18 cellular contexts compared by ENCODE assay signal in the genomic region with DNA sequence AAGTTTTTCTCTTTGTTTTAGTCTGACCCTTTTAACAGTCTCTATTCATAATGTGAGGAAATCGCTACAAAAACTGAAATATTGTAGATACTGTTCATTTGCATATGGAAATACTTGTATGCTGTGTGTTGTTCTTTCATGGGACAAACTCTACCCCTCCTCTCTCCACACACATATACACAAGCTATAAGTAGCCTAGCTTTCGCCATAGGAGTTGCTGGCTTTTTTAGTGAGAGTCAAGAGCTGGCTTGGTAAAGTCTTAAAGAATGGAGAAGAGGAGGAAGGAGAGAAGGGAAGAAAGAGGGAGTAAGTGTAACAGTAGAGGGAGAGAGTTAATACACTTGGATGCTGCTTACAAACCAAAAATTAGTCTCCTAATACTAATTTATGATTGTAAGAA.
DNase-seq lines count a peak whose midpoint lies in the region; ATAC-seq and TF ChIP-seq lines count a peak whose summit lies in the region.
"Had no signal": no experiment of that assay in that cellular context is flagged by ENCODE, and none has a peak within 500 bp of the region (broad histone marks: within the 10 kb centered on the region; RNA-seq: fewer than 3 reads in every experiment).

No MANE protein-coding gene starts in this region.

- H2BK120ac ChIP-seq in IMR-90 (ENCODE audit: low read depth, low read length) = no peak overlapping the region

- no peak overlapping the region for H3K18ac ChIP-seq in IMR-90 (ENCODE audit: low read depth, low read length)

- POLR2A ChIA-PET in IMR-90 (lab: Charles Lee; ENCODE audit: unreplicated experiment) = no interaction called here
- POLR2A ChIA-PET in GM10248 (lab: Yijun Ruan, JAX) = no interaction called here

- no peaks in the 10 kb centered on the region for H3K9me2 ChIP-seq in DOHH2 (replicated peaks; ENCODE audit: control insufficient read depth, low read length)
- no peaks in the 10 kb centered on the region for H3K9me2 ChIP-seq in SU-DHL-6 (replicated peaks; ENCODE audit: insufficient read depth, low read length)

- H3K27me3 ChIP-seq in DOHH2 (ENCODE audit: control insufficient read depth, low read length) = no peaks in the 10 kb centered on the region
- H3K27me3 ChIP-seq in IMR-90 (ENCODE audit: control insufficient read depth, insufficient read depth, low read length) = no peaks in the 10 kb centered on the region
- no peaks in the 10 kb centered on the region for H3K27me3 ChIP-seq in SU-DHL-6 (ENCODE audit: low read length)

- no peak overlapping the region for H2BK15ac ChIP-seq in IMR-90 (ENCODE audit: low read depth, low read length)

- H3K23ac ChIP-seq in IMR-90 (ENCODE audit: low read depth, low read length) = no peak overlapping the region

- no peak overlapping the region for H3K4ac ChIP-seq in IMR-90 (ENCODE audit: low read depth, low read length)

- H4K5ac ChIP-seq in IMR-90 (ENCODE audit: low read depth, low read length) = no peak overlapping the region

- no TSS peak for BruUV-seq in IMR-90 (replicated peaks; lab: Mats Ljungman, UMichigan)

- H3K79me2 ChIP-seq in DOHH2 (ENCODE audit: control insufficient read depth, low read length) (peaks cover 27% of the 10 kb centered on the region), SU-DHL-6 (ENCODE audit: insufficient read depth, low read length) (peaks cover 20% of the 10 kb centered on the region)

- H3K4me2 ChIP-seq in DOHH2 (ENCODE audit: low read length) = peak overlapping the region; percentile 60
- no peak overlapping the region for H3K4me2 ChIP-seq in IMR-90 (ENCODE audit: low read depth, low read length)
- H3K4me2 ChIP-seq in SU-DHL-6 (ENCODE audit: low read depth, low read length, poor library complexity, severe bottlenecking) = peak overlapping the region; percentile 100
- H3K4me2 ChIP-seq: A549 had no signal

- no peak overlapping the region for H2AK5ac ChIP-seq in IMR-90 (ENCODE audit: low read depth, low read length)

- in situ Hi-C loops in IMR-90 (cut with MboI; ENCODE audit: low sequenced_read_pairs) = loop anchor here (25.0 kb wide), 1 partner anchor 712 kb away; a partner anchor contains a TSS

- DNase-seq in IMR-90 = peak; percentile 1
- peak; percentile 77 for DNase-seq in NCI-H526 treated with DMSO at 0.1 percent for 48 hours (lab: John Stamatoyannopoulos, UW)
- no peak for DNase-seq in SW480 (ENCODE audit: low spot score)
- DNase-seq in GM10248 (ENCODE audit: extremely low spot score) = no peak
- DNase-seq: AML-193; CD4-positive, alpha-beta memory T cell; DMS153; DMS79; GF-D8; H9; KG1 had no signal

- H3K4me1 ChIP-seq in DOHH2 (ENCODE audit: control insufficient read depth, low read length) (peaks cover 90% of the 10 kb centered on the region), IMR-90 (ENCODE audit: control insufficient read depth, insufficient read depth, low read length) (no peaks in the 10 kb centered on the region)
- H3K4me1 ChIP-seq: A549 had no signal

- H3F3A ChIP-seq in DOHH2 (ENCODE audit: control insufficient read depth, insufficient read depth) = peaks cover 62% of the 10 kb centered on the region
- peaks cover 87% of the 10 kb centered on the region for H3F3A ChIP-seq in SU-DHL-6 (ENCODE audit: insufficient read depth)

- TF ChIP-seq CTCF in DOHH2 (IDR thresholded peaks at IDR 0.05; ENCODE audit: low read depth, low read length, poor library complexity, severe bottlenecking) (no peak), IMR-90 (conservative IDR thresholded peaks at IDR 0.05; ENCODE audit: low read depth, low read length) (no peak), SU-DHL-6 (IDR thresholded peaks at IDR 0.05; ENCODE audit: insufficient read depth, low read length, poor library complexity, severe bottlenecking) (no peak), GM10248 (IDR thresholded peaks at IDR 0.05; ENCODE audit: control extremely low read depth, extremely low read depth, low read depth, missing control alignments) (no peak)

- H4K91ac ChIP-seq in IMR-90 (ENCODE audit: insufficient read depth, low read depth, low read length) = no peak overlapping the region

- no peaks in the 10 kb centered on the region for H3K79me1 ChIP-seq in IMR-90 (ENCODE audit: low read depth in 1 of 2, low read length in 2 of 2)

- H3K27ac ChIP-seq in DOHH2 (ENCODE audit: low read depth, low read length) (peak overlapping the region; percentile 96), IMR-90 (ENCODE audit: insufficient read depth, low read length) (no peak overlapping the region), SU-DHL-6 (ENCODE audit: low read depth, low read length) (peak overlapping the region; percentile 99)
- H3K27ac ChIP-seq: 22Rv1, A549, C4-2B had no signal

- H2AFZ ChIP-seq in IMR-90 (replicated peaks; ENCODE audit: low read length, poor library complexity) = no peak overlapping the region
- no peak overlapping the region for H2AFZ ChIP-seq in SU-DHL-6 (ENCODE audit: low read depth, low read length, severe bottlenecking)

- peak; percentile 42; the same call in 1 of the 2 replicates for ATAC-seq in IMR-90 (ENCODE audit: low read depth)
- no peak for ATAC-seq in HG03159 (IDR thresholded peaks at IDR 0.05; ENCODE audit: unreplicated experiment)
- ATAC-seq: A549, GM12878 had no signal

- no peak for TF ChIP-seq POLR2A in IMR-90 (IDR thresholded peaks at IDR 0.05; ENCODE audit: low read depth, low read length)

- no peak overlapping the region for H3K14ac ChIP-seq in IMR-90 (replicated peaks; ENCODE audit: low read depth, low read length)

- no peak for TF ChIP-seq RAD21 in IMR-90 (IDR thresholded peaks at IDR 0.05; ENCODE audit: low read length)

- H3K9me3 ChIP-seq in DOHH2 (ENCODE audit: control insufficient read depth, insufficient read depth, low read length) = no peaks in the 10 kb centered on the region
- no peaks in the 10 kb centered on the region for H3K9me3 ChIP-seq in IMR-90 (ENCODE audit: control insufficient read depth, insufficient read depth, low read length)
- H3K9me3 ChIP-seq in SU-DHL-6 (ENCODE audit: insufficient read depth, low read length) = no peaks in the 10 kb centered on the region
- H3K9me3 ChIP-seq: A549 had no signal

- H4K20me1 ChIP-seq in DOHH2 (ENCODE audit: control insufficient read depth, insufficient read depth, low read depth, low read length) (no peaks in the 10 kb centered on the region), IMR-90 (ENCODE audit: insufficient read depth, low read length) (no peaks in the 10 kb centered on the region), SU-DHL-6 (ENCODE audit: low read depth, low read length) (no peaks in the 10 kb centered on the region)

- WGBS in IMR-90 (ENCODE audit: extremely low coverage in 2 of 2, insufficient read length in 1 of 2), 2 experiments = no CpG with 5 or more reads among the region's 2 CpGs

- intact Hi-C loops in IMR-90 (cut with micrococcal nuclease) = no loop called here

- H3K4me3 ChIP-seq in DOHH2 (ENCODE audit: low read length) (peak overlapping the region; percentile 58), IMR-90 (ENCODE audit: insufficient read depth, low read depth, low read length) (no peak overlapping the region), SU-DHL-6 (ENCODE audit: insufficient read depth, low read length, poor library complexity, severe bottlenecking) (peak overlapping the region; percentile 48)
- H3K4me3 ChIP-seq: A549, GM12878 had no signal

- H3K9me1 ChIP-seq in IMR-90 (ENCODE audit: insufficient read depth, low read length) = no peaks in the 10 kb centered on the region

- no peak overlapping the region for H2BK20ac ChIP-seq in IMR-90 (ENCODE audit: low read depth, low read length)

- H4K8ac ChIP-seq in IMR-90 (ENCODE audit: low read depth in 2 of 2, low read length in 2 of 2) = no peak overlapping the region

- H3K36me3 ChIP-seq in DOHH2 (ENCODE audit: control insufficient read depth, low read length) = peaks cover 60% of the 10 kb centered on the region
- no peaks in the 10 kb centered on the region for H3K36me3 ChIP-seq in IMR-90 (ENCODE audit: control insufficient read depth, insufficient read depth, low read length)
- H3K36me3 ChIP-seq in SU-DHL-6 (ENCODE audit: low read length) = peaks cover 7% of the 10 kb centered on the region

- no peak overlapping the region for H2AK9ac ChIP-seq in IMR-90 (replicated peaks; ENCODE audit: low read depth, low read length, poor library complexity)

- no peak overlapping the region for H3K56ac ChIP-seq in IMR-90 (ENCODE audit: extremely low read depth, insufficient read depth, low read length)

- dilution Hi-C loops in IMR-90 (cut with HindIII; ENCODE audit: low sequenced_read_pairs, unreplicated experiment) = loop anchor here (25.0 kb wide), 1 partner anchor 437 kb away; no protein-coding TSS in a partner anchor

- H2BK5ac ChIP-seq in IMR-90 (ENCODE audit: low read depth, low read length, poor library complexity, severe bottlenecking) = peak overlapping the region; percentile 34

- CTCF ChIA-PET in IMR-90 (lab: Yijun Ruan, JAX) = interaction anchor here (0.6 kb wide), 1 partner anchor 473 kb away, joined by 4 read pairs; no protein-coding TSS in a partner anchor
- CTCF ChIA-PET in GM10248 (lab: Yijun Ruan, JAX) = interaction anchor here (1.8 to 3.1 kb wide), 2 partner anchors 12 to 57 kb away, joined by 9 to 25 read pairs; no protein-coding TSS in a partner anchor

- no peak overlapping the region for H3K9ac ChIP-seq in IMR-90 (ENCODE audit: low read depth, low read length)
- peak overlapping the region; percentile 45 for H3K9ac ChIP-seq in SU-DHL-6 (ENCODE audit: low read length)

TF ChIP-seq in IMR-90, 13 proteins besides CTCF, POLR2A, EP300 and RAD21 (continues in another document):
- TF ChIP-seq, protein P1, sequence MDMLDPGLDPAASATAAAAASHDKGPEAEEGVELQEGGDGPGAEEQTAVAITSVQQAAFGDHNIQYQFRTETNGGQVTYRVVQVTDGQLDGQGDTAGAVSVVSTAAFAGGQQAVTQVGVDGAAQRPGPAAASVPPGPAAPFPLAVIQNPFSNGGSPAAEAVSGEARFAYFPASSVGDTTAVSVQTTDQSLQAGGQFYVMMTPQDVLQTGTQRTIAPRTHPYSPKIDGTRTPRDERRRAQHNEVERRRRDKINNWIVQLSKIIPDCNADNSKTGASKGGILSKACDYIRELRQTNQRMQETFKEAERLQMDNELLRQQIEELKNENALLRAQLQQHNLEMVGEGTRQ (IDR thresholded peaks at IDR 0.05; ENCODE audit: low read depth, low read length) = no peak
- no peak for TF ChIP-seq MAFK (IDR thresholded peaks at IDR 0.05; ENCODE audit: low read depth, low read length)
- TF ChIP-seq BHLHE40 (IDR thresholded peaks at IDR 0.05; ENCODE audit: low read depth, low read length) = no peak
- TF ChIP-seq, protein P2, sequence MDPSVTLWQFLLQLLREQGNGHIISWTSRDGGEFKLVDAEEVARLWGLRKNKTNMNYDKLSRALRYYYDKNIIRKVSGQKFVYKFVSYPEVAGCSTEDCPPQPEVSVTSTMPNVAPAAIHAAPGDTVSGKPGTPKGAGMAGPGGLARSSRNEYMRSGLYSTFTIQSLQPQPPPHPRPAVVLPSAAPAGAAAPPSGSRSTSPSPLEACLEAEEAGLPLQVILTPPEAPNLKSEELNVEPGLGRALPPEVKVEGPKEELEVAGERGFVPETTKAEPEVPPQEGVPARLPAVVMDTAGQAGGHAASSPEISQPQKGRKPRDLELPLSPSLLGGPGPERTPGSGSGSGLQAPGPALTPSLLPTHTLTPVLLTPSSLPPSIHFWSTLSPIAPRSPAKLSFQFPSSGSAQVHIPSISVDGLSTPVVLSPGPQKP (IDR thresholded peaks at IDR 0.05; ENCODE audit: borderline replicate concordance, low read depth, low read length) = no peak
- TF ChIP-seq NFE2L2 (IDR thresholded peaks at IDR 0.05; ENCODE audit: low read depth, low read length) = no peak
- TF ChIP-seq CHD1 (IDR thresholded peaks at IDR 0.05; ENCODE audit: low read depth, low read length) = no peak

Comparison
In these comparisons a context has a peak if more than half of its experiments do, and no peak if none do; other contexts are left out.
1. DNase-seq: peak in IMR-90 (single experiment) and NCI-H526 treated with DMSO at 0.1 percent for 48 hours (single experiment); none in SW480 (single experiment) and GM10248 (single experiment).